ENCODE assay signal across 22 cellular contexts in the genomic region with DNA sequence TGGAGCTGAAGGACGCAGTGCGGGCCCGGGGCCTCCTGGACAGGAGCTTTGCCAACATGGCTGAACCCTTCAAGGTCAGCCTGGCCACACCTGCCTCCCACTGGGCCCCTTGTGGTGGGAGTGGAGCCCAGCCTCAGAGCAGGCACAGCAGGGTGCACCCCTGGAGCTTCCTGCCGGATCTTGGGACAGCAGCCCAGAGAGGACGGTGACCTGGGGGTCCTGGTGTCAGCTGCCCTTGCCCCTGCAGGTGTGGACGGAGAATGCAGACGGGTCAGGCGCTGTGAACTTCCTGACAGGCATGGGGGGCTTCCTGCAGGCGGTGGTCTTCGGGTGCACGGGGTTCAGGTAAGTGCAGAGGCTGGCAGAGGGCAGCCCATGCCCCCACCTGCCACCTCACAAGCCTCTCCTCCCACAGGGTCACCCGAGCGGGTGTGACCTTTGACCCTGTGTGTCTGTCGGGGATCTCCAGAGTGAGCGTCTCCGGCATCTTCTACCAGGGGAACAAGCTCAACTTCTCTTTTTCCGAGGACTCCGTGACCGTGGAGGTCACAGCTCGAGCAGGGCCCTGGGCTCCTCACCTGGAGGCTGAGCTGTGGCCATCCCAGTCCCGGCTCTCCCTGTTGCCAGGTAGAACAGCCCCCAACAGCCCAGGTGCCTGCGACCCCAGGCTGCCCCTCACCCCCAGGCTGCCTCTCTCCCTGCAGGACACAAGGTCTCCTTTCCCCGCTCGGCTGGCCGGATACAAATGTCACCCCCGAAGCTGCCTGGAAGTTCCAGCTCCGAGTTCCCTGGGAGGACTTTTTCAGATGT. TPM values are rescaled to one million over a fixed set of nuclear protein-coding genes. Genes with fewer than 3 reads are reported as not detected.
DNase-seq lines count a peak whose midpoint lies in the region; ATAC-seq and TF ChIP-seq lines count a peak whose summit lies in the region.
"Had no signal": no experiment of that assay in that cellular context is flagged by ENCODE, and none has a peak within 500 bp of the region (broad histone marks: within the 10 kb centered on the region; RNA-seq: fewer than 3 reads in every experiment).

No MANE protein-coding gene starts in this region.

- TF ChIP-seq CTCF in endodermal cell (conservative IDR thresholded peaks at IDR 0.05) (no peak), psoas muscle (IDR thresholded peaks at IDR 0.05) (no peak), H9 (conservative IDR thresholded peaks at IDR 0.05) (no peak), type B pancreatic cell (conservative IDR thresholded peaks at IDR 0.05) (no peak)

- no peaks in the 10 kb centered on the region for H3K79me1 ChIP-seq in H9 (ENCODE audit: insufficient read depth, low read depth, low read length, poor library complexity, severe bottlenecking)

- H3K56ac ChIP-seq in H9 (ENCODE audit: insufficient read length, low read depth, low read length): no peak overlapping the region

- H3K18ac ChIP-seq in H9 (ENCODE audit: insufficient read length, low read depth, low read length): no peak overlapping the region

- H4K5ac ChIP-seq in H9 (ENCODE audit: insufficient read length, low read depth, low read length): no peak overlapping the region

- H3K9me3 ChIP-seq in endodermal cell (ENCODE audit: control insufficient read depth, low read length) (no peaks in the 10 kb centered on the region), psoas muscle (no peaks in the 10 kb centered on the region), H9 (ENCODE audit: control insufficient read depth, low read depth, low read length) (no peaks in the 10 kb centered on the region)
- H3K9me3 ChIP-seq: MG63, Peyer's patch, prostate gland had no signal

- H3K9ac ChIP-seq in endodermal cell (ENCODE audit: extremely low read depth, low read length, poor library complexity, severe bottlenecking) (no peak overlapping the region), H9 (ENCODE audit: extremely low read depth, insufficient read length, low read length) (no peak overlapping the region)

- H3K4me1 ChIP-seq in endodermal cell (ENCODE audit: control insufficient read depth, insufficient read depth, low read length) (no peaks in the 10 kb centered on the region), psoas muscle (no peaks in the 10 kb centered on the region), H9 (ENCODE audit: insufficient read depth, low read length) (no peaks in the 10 kb centered on the region)
- H3K4me1 ChIP-seq: prostate gland had no signal

- no peak overlapping the region for H4K91ac ChIP-seq in H9 (ENCODE audit: insufficient read length, low read depth, low read length)

- H3K27me3 ChIP-seq in endodermal cell (ENCODE audit: control insufficient read depth, insufficient read depth, low read length, poor library complexity, severe bottlenecking) (no peaks in the 10 kb centered on the region), psoas muscle (ENCODE audit: insufficient read depth in 3 of 3, low read length in 2 of 3) (peaks cover 0 to 36% (median 6%) of the 10 kb centered on the region in 3 donors), H9 (ENCODE audit: insufficient read depth, low read length) (no peaks in the 10 kb centered on the region)
- H3K27me3 ChIP-seq: MG63, Peyer's patch had no signal

- H3K23ac ChIP-seq in H9 (ENCODE audit: insufficient read length, low read depth, low read length): no peak overlapping the region

- DNase-seq in activated CD8-positive, alpha-beta memory T cell treated with anti-CD3 and anti-CD28 coated beads, Interleukin-2, amount 50 U/mL, for 4 hours: peak; percentile 12
- DNase-seq in activated CD8-positive, alpha-beta memory T cell treated with anti-CD3 and anti-CD28 coated beads for 24 hours: no peak
- peak; percentile 38 for DNase-seq in endodermal cell
- peak; percentile 10 to 45 for DNase-seq in psoas muscle
- DNase-seq in H9: no peak
- no peak for DNase-seq in type B pancreatic cell (ENCODE audit: extremely low spot score, unreplicated experiment)
- DNase-seq: activated CD4-positive, alpha-beta T cell treated with anti-CD3 and anti-CD28 coated beads, Interleukin-2, amount 10 ng/mL, durations not matched to agents 24 days and 14 days; amniotic stem cell; C1 segment of cervical spinal cord; central memory CD4-positive, alpha-beta T cell; DMS 273 treated with DMSO at 0.1 percent for 48 hours; effector CD8-positive, alpha-beta T cell; GDM1; head of caudate nucleus; mesenchymal stem cell; MG63; natural killer cell; stimulated activated naive B cell treated with anti-CD40 and anti-IgM and Interleukin-4, amounts not matched to agents 10 μg/mL and 1 μg/mL and 100 μg/mL, for 72 hours; trophoblast cell had no signal

- H3K4ac ChIP-seq in H9 (ENCODE audit: low read depth, low read length): no peak overlapping the region

- H3K36me3 ChIP-seq in endodermal cell (ENCODE audit: control insufficient read depth, insufficient read depth, low read length) (peaks cover 6% of the 10 kb centered on the region), psoas muscle (ENCODE audit: insufficient read depth in 1 of 2, low read depth in 1 of 2) (no peaks in the 10 kb centered on the region)
- H3K36me3 ChIP-seq: MG63, prostate gland had no signal

- H3K27me3 Mint-ChIP-seq in endodermal cell (ENCODE audit: insufficient read depth): no peaks in the 10 kb centered on the region
- no peaks in the 10 kb centered on the region for H3K27me3 Mint-ChIP-seq in H9 (ENCODE audit: low read depth)
- no peaks in the 10 kb centered on the region for H3K27me3 Mint-ChIP-seq in type B pancreatic cell
- H3K27me3 Mint-ChIP-seq: activated CD4-positive, alpha-beta T cell treated with anti-CD3 and anti-CD28 coated beads, Interleukin-2, amount 10 ng/mL, durations not matched to agents 24 days and 14 days had no signal

- no peak overlapping the region for H3K27ac ChIP-seq in endodermal cell (ENCODE audit: low read depth, low read length)
- H3K27ac ChIP-seq in psoas muscle: no peak overlapping the region
- no peak overlapping the region for H3K27ac ChIP-seq in H9 (ENCODE audit: insufficient read length, low read depth, low read length)
- H3K27ac ChIP-seq: Peyer's patch, prostate gland had no signal

- no peak overlapping the region for H3K27ac Mint-ChIP-seq in endodermal cell
- H3K27ac Mint-ChIP-seq in H9: no peak overlapping the region
- H3K27ac Mint-ChIP-seq in type B pancreatic cell: no peak overlapping the region
- H3K27ac Mint-ChIP-seq: activated CD4-positive, alpha-beta T cell treated with anti-CD3 and anti-CD28 coated beads, Interleukin-2, amount 10 ng/mL, durations not matched to agents 24 days and 14 days; activated T-helper 1 cell treated with anti-CD3 and anti-CD28 coated beads, Interleukin-12 subunit alpha, Interleukin-12 subunit beta, Interleukin-2, Interleukin-4 antibody, amounts not matched to agents 30 ng/mL and 10 ng/mL and 1 ng/mL, durations not matched to agents 14 hours and 24 hours and 36 hours; natural killer cell; stimulated activated naive B cell treated with anti-CD40 and anti-IgM and Interleukin-4, amounts not matched to agents 10 μg/mL and 1 μg/mL and 100 μg/mL, for 72 hours had no signal

- peaks cover 12% of the 10 kb centered on the region for H3K4me1 Mint-ChIP-seq in endodermal cell
- peaks cover 21 to 30% of the 10 kb centered on the region in 2 experiments for H3K4me1 Mint-ChIP-seq in H9
- peaks cover 5% of the 10 kb centered on the region for H3K4me1 Mint-ChIP-seq in type B pancreatic cell (ENCODE audit: unreplicated experiment)

- H3K36me3 Mint-ChIP-seq in endodermal cell (ENCODE audit: low read depth): peaks cover 15% of the 10 kb centered on the region
- H3K36me3 Mint-ChIP-seq in H9 (ENCODE audit: insufficient read depth in 1 of 3, low read depth in 3 of 3): peaks cover 19 to 40% (median 23%) of the 10 kb centered on the region in 3 experiments
- peaks cover 3% of the 10 kb centered on the region for H3K36me3 Mint-ChIP-seq in type B pancreatic cell
- H3K36me3 Mint-ChIP-seq: natural killer cell had no signal

- H3K4me3 ChIP-seq in endodermal cell (ENCODE audit: low read length): no peak overlapping the region
- no peak overlapping the region for H3K4me3 ChIP-seq in psoas muscle
- H3K4me3 ChIP-seq: MG63, Peyer's patch, prostate gland had no signal

- H3K4me2 ChIP-seq in H9 (ENCODE audit: insufficient read depth, insufficient read length, low read length): no peak overlapping the region

- H2BK15ac ChIP-seq in H9 (ENCODE audit: low read depth, low read length): no peak overlapping the region

- no peak overlapping the region for H2AFZ ChIP-seq in H9 (ENCODE audit: low read length)

- no peak overlapping the region for H2AK5ac ChIP-seq in H9 (ENCODE audit: insufficient read length, low read length)

- peaks cover 5% of the 10 kb centered on the region for H3K23me2 ChIP-seq in H9 (ENCODE audit: insufficient read length, low read depth, low read length, poor library complexity, severe bottlenecking)

- H2BK120ac ChIP-seq in H9 (ENCODE audit: low read depth, low read length, poor library complexity, severe bottlenecking): no peak overlapping the region

- H3K9me3 Mint-ChIP-seq in endodermal cell: no peaks in the 10 kb centered on the region
- no peaks in the 10 kb centered on the region for H3K9me3 Mint-ChIP-seq in H9
- no peaks in the 10 kb centered on the region for H3K9me3 Mint-ChIP-seq in type B pancreatic cell
- H3K9me3 Mint-ChIP-seq: activated CD4-positive, alpha-beta T cell treated with anti-CD3 and anti-CD28 coated beads, Interleukin-2, amount 10 ng/mL, durations not matched to agents 24 days and 14 days; activated T-helper 1 cell treated with anti-CD3 and anti-CD28 coated beads, Interleukin-12 subunit alpha, Interleukin-12 subunit beta, Interleukin-2, Interleukin-4 antibody, amounts not matched to agents 30 ng/mL and 10 ng/mL and 1 ng/mL, durations not matched to agents 14 hours and 24 hours and 36 hours; natural killer cell; stimulated activated naive B cell treated with anti-CD40 and anti-IgM and Interleukin-4, amounts not matched to agents 10 μg/mL and 1 μg/mL and 100 μg/mL, for 72 hours had no signal

- no peak overlapping the region for H2BK20ac ChIP-seq in H9 (ENCODE audit: low read depth, low read length, poor library complexity, severe bottlenecking)

- intact Hi-C loops in psoas muscle (cut with DNase I): no loop called here

- H4K8ac ChIP-seq in H9 (replicated peaks; ENCODE audit: insufficient read length, low read depth, low read length): no peak overlapping the region

- no peaks in the 10 kb centered on the region for H3K79me2 ChIP-seq in H9 (ENCODE audit: insufficient read depth, low read length)

- no peak for ATAC-seq in psoas muscle
- ATAC-seq: natural killer cell; stimulated activated naive B cell treated with anti-CD40 and anti-IgM and Interleukin-4, amounts not matched to agents 10 μg/mL and 1 μg/mL and 100 μg/mL, for 72 hours had no signal

- H2BK12ac ChIP-seq in H9 (ENCODE audit: insufficient read length, low read depth, low read length): no peak overlapping the region

- no peak overlapping the region for H2BK5ac ChIP-seq in H9 (ENCODE audit: insufficient read length, low read length)

- H4K20me1 ChIP-seq in H9 (ENCODE audit: control insufficient read depth, insufficient read depth, insufficient read length): no peaks in the 10 kb centered on the region

- H3K4me3 Mint-ChIP-seq in endodermal cell (no peak overlapping the region), H9 (no peak overlapping the region), type B pancreatic cell (no peak overlapping the region)
- H3K4me3 Mint-ChIP-seq: activated CD4-positive, alpha-beta T cell treated with anti-CD3 and anti-CD28 coated beads, Interleukin-2, amount 10 ng/mL, durations not matched to agents 24 days and 14 days; activated T-helper 1 cell treated with anti-CD3 and anti-CD28 coated beads, Interleukin-12 subunit alpha, Interleukin-12 subunit beta, Interleukin-2, Interleukin-4 antibody, amounts not matched to agents 30 ng/mL and 10 ng/mL and 1 ng/mL, durations not matched to agents 14 hours and 24 hours and 36 hours; natural killer cell; stimulated activated naive B cell treated with anti-CD40 and anti-IgM and Interleukin-4, amounts not matched to agents 10 μg/mL and 1 μg/mL and 100 μg/mL, for 72 hours had no signal

- no peak overlapping the region for H3T11ph ChIP-seq in H9 (ENCODE audit: low read length)

- H3K14ac ChIP-seq in H9 (ENCODE audit: insufficient read depth, low read length): no peak overlapping the region

- 91 to 95% methylated on average over 15 to 27 of the region's 27 CpGs for WGBS in endodermal cell (ENCODE audit: insufficient coverage in 1 of 2, insufficient read length in 1 of 2), 2 experiments
- whole genome bisulfite sequencing in psoas muscle, 3 donors: 85 to 88% (median 87%) methylated on average over 25 to 27 of the region's 27 CpGs
- no CpG with 5 or more reads among the region's 27 CpGs for WGBS in H9 (ENCODE audit: extremely low coverage, insufficient read length, low lambda C conversion rate)

RNA-seq across cellular contexts. Expression of gene PGGHG, which starts 5.1 kb away (rescaled TPM):
- total RNA-seq in endodermal cell (100 to 1,000 TPM; 129 to 186 TPM), psoas muscle (1 to 10 TPM; 2.9 to 5.1 (median 3.9) TPM), H9 (2021) (57.9 and 58.3 TPM in 2 replicates), type B pancreatic cell (ENCODE audit: low replicate concordance) (12.6 and 32.5 TPM in 2 replicates)
- polyA plus RNA-seq in endodermal cell (2013, experiment 1 of 2): 36.7 TPM
- 31.3 TPM for polyA plus RNA-seq in endodermal cell (2013, experiment 2 of 2)
- polyA plus RNA-seq in psoas muscle: 1 to 10 TPM; 2.7 to 8.6 (median 4.0) TPM

RNA-seq across cellular contexts. Expression of gene IFITM5, which starts 5.3 kb away (rescaled TPM):
- total RNA-seq in endodermal cell: not detected
- polyA plus RNA-seq in endodermal cell (2013, experiment 1 of 2): not detected
- not detected for polyA plus RNA-seq in endodermal cell (2013, experiment 2 of 2)
- not detected for total RNA-seq in psoas muscle
- not detected for polyA plus RNA-seq in psoas muscle
- not detected in 2 replicates for total RNA-seq in H9 (2021)
- total RNA-seq in type B pancreatic cell (ENCODE audit: low replicate concordance): not detected in 2 replicates
- total RNA-seq: activated CD4-positive, alpha-beta T cell treated with anti-CD3 and anti-CD28 coated beads, Interleukin-2, amount 10 ng/mL, durations not matched to agents 24 days and 14 days; activated T-helper 1 cell treated with anti-CD3 and anti-CD28 coated beads, Interleukin-12 subunit alpha, Interleukin-12 subunit beta, Interleukin-2, Interleukin-4 antibody, amounts not matched to agents 30 ng/mL and 10 ng/mL and 1 ng/mL, durations not matched to agents 14 hours and 24 hours and 36 hours; natural killer cell; Peyer's patch; prostate gland had no signal

RNA-seq across cellular contexts. Expression of gene IFITM2, which starts 13.6 kb away (rescaled TPM):
- total RNA-seq in endodermal cell: 100 to 1,000 TPM; 262 to 367 TPM
- polyA plus RNA-seq in endodermal cell (2013, experiment 1 of 2): 114 TPM
- 152 TPM for polyA plus RNA-seq in endodermal cell (2013, experiment 2 of 2)
- total RNA-seq in psoas muscle: 100 to 1,000 TPM; 131 to 161 (median 136) TPM
- polyA plus RNA-seq in psoas muscle: 100 to 1,000 TPM; 109 to 371 (median 181) TPM
- 421 and 425 TPM in 2 replicates for total RNA-seq in H9 (2021)
- 109 and 238 TPM in 2 replicates for total RNA-seq in type B pancreatic cell (ENCODE audit: low replicate concordance)

RNA-seq across cellular contexts. Expression of gene NLRP6, which starts 15.8 kb away (rescaled TPM):
- total RNA-seq in endodermal cell (not detected), psoas muscle (under 1 TPM in 2 of 4 donors, not detected in 2; 0.10 to 0.17 TPM), H9 (2021) (not detected in 2 replicates), type B pancreatic cell (ENCODE audit: low replicate concordance) (0.19 TPM in 1 of 2 replicates, not detected in the other)
- not detected for polyA plus RNA-seq in endodermal cell (2013, experiment 1 of 2)
- not detected for polyA plus RNA-seq in endodermal cell (2013, experiment 2 of 2)
- polyA plus RNA-seq in psoas muscle: under 1 TPM in 2 of 3 donors, not detected in 1; 0.03 to 0.04 TPM

RNA-seq across cellular contexts. Expression of gene IFITM1, which starts 19.8 kb away (rescaled TPM):
- total RNA-seq in endodermal cell (100 to 1,000 TPM; 211 to 558 TPM), psoas muscle (100 to 1,000 TPM in 1 of 4 donors, 10 to 100 TPM in 3; 44.0 to 105 (median 71.3) TPM), H9 (2021) (498 and 500 TPM in 2 replicates), type B pancreatic cell (ENCODE audit: low replicate concordance) (34.1 and 192 TPM in 2 replicates)
- polyA plus RNA-seq in endodermal cell (2013, experiment 1 of 2): 244 TPM
- 241 TPM for polyA plus RNA-seq in endodermal cell (2013, experiment 2 of 2)
- polyA plus RNA-seq in psoas muscle: 100 to 1,000 TPM in 1 of 3 donors, 10 to 100 TPM in 2; 39.7 to 107 (median 69.7) TPM

Comparison
In these comparisons a context has a peak if more than half of its experiments do, and no peak if none do; other contexts are left out.
1. DNase-seq: peak in activated CD8-positive, alpha-beta memory T cell treated with anti-CD3 and anti-CD28 coated beads, Interleukin-2, amount 50 U/mL, for 4 hours (single experiment), endodermal cell (single experiment) and psoas muscle (2 of 2); none in activated CD8-positive, alpha-beta memory T cell treated with anti-CD3 and anti-CD28 coated beads for 24 hours (single experiment), H9 (single experiment) and type B pancreatic cell (single experiment).